In the genomic region with DNA sequence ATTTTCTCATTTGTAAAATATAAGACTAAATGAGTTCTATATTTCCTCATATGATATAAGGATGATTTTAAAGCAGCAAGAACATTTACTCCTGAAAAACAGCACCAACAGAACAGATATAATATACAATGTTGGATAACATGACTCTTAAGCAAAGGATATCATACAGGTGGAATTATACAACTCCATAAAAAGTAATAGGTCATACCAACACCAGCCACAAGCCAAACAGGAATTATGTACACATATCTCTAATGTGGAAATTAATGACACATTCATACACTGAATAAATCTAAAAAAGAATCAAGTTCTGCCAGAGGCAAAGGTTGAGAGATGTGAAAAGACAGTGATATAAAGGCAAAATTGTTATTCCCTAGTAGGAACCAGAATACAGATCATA, we compare ENCODE assay signal across 22 cellular contexts.
"Had no signal": no experiment of that assay in that cellular context is flagged by ENCODE, and none has a peak within 500 bp of the region (broad histone marks: within the 10 kb centered on the region; RNA-seq: fewer than 3 reads in every experiment).

No MANE protein-coding gene starts in this region.

- H3K4me3 Mint-ChIP-seq: activated CD4-positive, alpha-beta memory T cell treated with anti-CD3 and anti-CD28 coated beads for 36 hours; activated CD8-positive, alpha-beta memory T cell treated with anti-CD3 and anti-CD28 coated beads, Interleukin-2, amount 10 ng/mL, durations not matched to agents 7 days and 5 days; dendritic cell treated with granulocyte-macrophage colony-stimulating factor and Interleukin-4, amounts not matched to agents 40 ng/mL and 50 ng/mL, for 4 days; naive B cell had no signal

- H3K27me3 Mint-ChIP-seq: activated CD4-positive, alpha-beta memory T cell treated with anti-CD3 and anti-CD28 coated beads for 36 hours; activated CD8-positive, alpha-beta memory T cell treated with anti-CD3 and anti-CD28 coated beads, Interleukin-2, amount 10 ng/mL, durations not matched to agents 7 days and 5 days; dendritic cell treated with granulocyte-macrophage colony-stimulating factor and Interleukin-4, amounts not matched to agents 40 ng/mL and 50 ng/mL, for 4 days; naive B cell had no signal

- H3K27me3 ChIP-seq: tibial nerve, vagina had no signal

- H3K27ac ChIP-seq: epithelial cell of prostate, lower lobe of right lung, tibial nerve, vagina had no signal

- ATAC-seq: activated CD8-positive, alpha-beta memory T cell treated with anti-CD3 and anti-CD28 coated beads, Interleukin-2, amount 10 ng/mL, durations not matched to agents 7 days and 5 days; activated naive CD4-positive, alpha-beta T cell treated with anti-CD3 and anti-CD28 coated beads, Interleukin-2, amount 50 U/mL, for 72 hours; left cardiac atrium; lower lobe of right lung had no signal

- H3K4me3 ChIP-seq: lower lobe of right lung, tibial nerve, vagina had no signal

- DNase-seq: activated CD4-positive, alpha-beta memory T cell treated with anti-CD3 and anti-CD28 coated beads for 36 hours; activated CD8-positive, alpha-beta memory T cell treated with anti-CD3 and anti-CD28 coated beads, Interleukin-2, amount 10 ng/mL, durations not matched to agents 7 days and 5 days; activated T-cell treated with anti-CD3 and anti-CD28 coated beads, Interleukin-2, amount 50 U/mL, for 1 hour; amygdala; effector memory CD4-positive, alpha-beta T cell; foreskin melanocyte; head of caudate nucleus; immature natural killer cell; left cardiac atrium; lower lobe of right lung; midbrain; naive B cell; stimulated activated CD4-positive, alpha-beta T cell treated with anti-CD3 and anti-CD28 coated beads, Interleukin-4, amount 100 ng/mL, for 4 hours; stimulated activated CD8-positive, alpha-beta memory T cell treated with anti-CD3 and anti-CD28 coated beads, Interleukin-4, amount 100 ng/mL, for 48 hours; stimulated activated naive CD4-positive, alpha-beta T cell treated with Interleukin-2 at 50 U/mL for 16 hours; substantia nigra; T1000 had no signal

- H3K27ac Mint-ChIP-seq: activated CD4-positive, alpha-beta memory T cell treated with anti-CD3 and anti-CD28 coated beads for 36 hours; activated CD8-positive, alpha-beta memory T cell treated with anti-CD3 and anti-CD28 coated beads, Interleukin-2, amount 10 ng/mL, durations not matched to agents 7 days and 5 days; activated naive CD4-positive, alpha-beta T cell treated with anti-CD3 and anti-CD28 coated beads, Interleukin-2, amount 50 U/mL, for 72 hours; dendritic cell treated with granulocyte-macrophage colony-stimulating factor and Interleukin-4, amounts not matched to agents 40 ng/mL and 50 ng/mL, for 4 days had no signal

- H3K9me3 ChIP-seq: lower lobe of right lung, tibial nerve, vagina had no signal

- H3K9me3 Mint-ChIP-seq: activated CD4-positive, alpha-beta memory T cell treated with anti-CD3 and anti-CD28 coated beads for 36 hours; activated naive CD4-positive, alpha-beta T cell treated with anti-CD3 and anti-CD28 coated beads, Interleukin-2, amount 50 U/mL, for 72 hours; dendritic cell treated with granulocyte-macrophage colony-stimulating factor and Interleukin-4, amounts not matched to agents 40 ng/mL and 50 ng/mL, for 4 days; immature natural killer cell; naive B cell had no signal
